In the genomic region with DNA sequence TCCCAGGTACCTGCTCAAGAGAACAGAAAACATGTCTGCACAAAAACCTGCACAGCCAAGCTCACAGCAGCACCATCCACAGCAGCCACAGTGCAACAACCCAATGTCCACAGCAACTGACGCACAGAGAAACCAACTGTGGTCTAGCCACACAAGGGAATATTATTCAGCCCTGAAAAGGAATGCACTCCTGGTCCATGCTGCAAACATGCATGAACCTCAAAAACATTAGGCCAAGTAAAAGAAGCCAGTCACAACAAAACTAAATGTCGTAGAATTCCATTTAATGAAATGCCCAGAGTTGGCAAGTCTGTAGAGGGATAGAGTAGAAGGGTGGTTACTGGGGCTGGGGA, we compare ENCODE assay signal across 22 cellular contexts.
DNase-seq lines count a peak whose midpoint lies in the region; ATAC-seq, FAIRE-seq and TF ChIP-seq lines count a peak whose summit lies in the region.
"Had no signal": no experiment of that assay in that cellular context is flagged by ENCODE, and none has a peak within 500 bp of the region (broad histone marks: within the 10 kb centered on the region; RNA-seq: fewer than 3 reads in every experiment).

No MANE protein-coding gene starts in this region.

- no peak for TF ChIP-seq RAD21 in liver (IDR thresholded peaks at IDR 0.05)
- no peak for TF ChIP-seq RAD21 in HepG2 (CRISPR knock-in tag; IDR thresholded peaks at IDR 0.05)

- in situ Hi-C loops in HepG2 (cut with HindIII; ENCODE audit: extremely low pct_ligation_motif_present, low pct_unique_long_range_greater_than_20kb) = no loop called here

- ATAC-seq in HepG2 = no peak
- ATAC-seq in HG02763 (IDR thresholded peaks at IDR 0.05; ENCODE audit: unreplicated experiment) = no peak
- ATAC-seq: GM12878 had no signal

- BruUV-seq in HepG2 (replicated peaks; lab: Mats Ljungman, UMichigan) = no TSS peak

- no peak for FAIRE-seq in HepG2 (lab: Jason Lieb, UNC)
- FAIRE-seq: GM12878 had no signal

- no peak overlapping the region for H2AFZ ChIP-seq in HepG2 (ENCODE audit: low read length)
- H2AFZ ChIP-seq: GM23338 had no signal

- H3K79me2 ChIP-seq in HepG2 (ENCODE audit: insufficient read depth, low read length) = no peaks in the 10 kb centered on the region

- H3K27ac ChIP-seq in liver (ENCODE audit: low read depth in 1 of 2, low read length in 2 of 2) = peak overlapping the region; percentile 69 to 88
- H3K27ac ChIP-seq in HepG2 (ENCODE audit: extremely low read length, insufficient read depth, low read length) = no peak overlapping the region
- peak overlapping the region; percentile 69 for H3K27ac ChIP-seq in RWPE1
- H3K27ac ChIP-seq: KMS-11 had no signal

- H3K27me3 ChIP-seq in liver (ENCODE audit: control insufficient read depth in 4 of 4, insufficient read depth in 4 of 4, low read length in 3 of 4) = no peaks in the 10 kb centered on the region
- peaks cover 0 to 9% of the 10 kb centered on the region in 2 experiments; a peak in 1 of 5 replicates for H3K27me3 ChIP-seq in HepG2 (ENCODE audit: control insufficient read depth in 1 of 2, insufficient read depth in 2 of 2, low read length in 2 of 2)
- H3K27me3 ChIP-seq: BE2C had no signal

- POLR2A ChIA-PET in HepG2 (lab: Yijun Ruan, JAX) = no interaction called here
- POLR2A ChIA-PET in RWPE1 (lab: Yijun Ruan, JAX; ENCODE audit: low non-redundant PET) = no interaction called here

- H3K9ac ChIP-seq in liver (ENCODE audit: low read depth in 1 of 2, low read length in 2 of 2) (peak overlapping the region in 1 of 2 donors; percentile 79), HepG2 (ENCODE audit: insufficient read depth, low read depth, low read length) (no peak overlapping the region)
- H3K9ac ChIP-seq: KMS-11 had no signal

- peaks cover 15 to 42% (median 29%) of the 10 kb centered on the region in 4 donors for H3K4me1 ChIP-seq in liver (ENCODE audit: control insufficient read depth in 4 of 4, insufficient read depth in 4 of 4, low read length in 3 of 4)
- peaks cover 19% of the 10 kb centered on the region for H3K4me1 ChIP-seq in HepG2 (ENCODE audit: insufficient read depth, low read length)
- H3K4me1 ChIP-seq: HAP-1 had no signal

- intact Hi-C loops in HepG2 (cut with micrococcal nuclease; ENCODE audit: unreplicated experiment) = no loop called here

- H4K20me1 ChIP-seq in HepG2 (ENCODE audit: insufficient read depth, low read length) = no peaks in the 10 kb centered on the region

- TF ChIP-seq CTCF in liver (IDR thresholded peaks at IDR 0.05; ENCODE audit: low read depth, low read length, missing input control) (no peak), HepG2 (CRISPR knock-in tag; IDR thresholded peaks at IDR 0.05) (no peak), RWPE1 (conservative IDR thresholded peaks at IDR 0.05; ENCODE audit: low read depth) (no peak)

- no peaks in the 10 kb centered on the region for H3K9me3 ChIP-seq in liver (ENCODE audit: control insufficient read depth in 4 of 4, low read length in 3 of 4)
- H3K9me3 ChIP-seq in HepG2 (ENCODE audit: low read length) = peaks cover under 1% of the 10 kb centered on the region; the same call in 1 of the 2 replicates
- H3K9me3 ChIP-seq: BE2C, HAP-1 had no signal

- TF ChIP-seq EP300 in HepG2 (IDR thresholded peaks at IDR 0.05; ENCODE audit: low read depth in 2 of 2, low read length in 2 of 2) = no peak
- no peak for TF ChIP-seq EP300 in HepG2 (CRISPR knock-in tag; IDR thresholded peaks at IDR 0.05; ENCODE audit: borderline replicate concordance)

- CTCF ChIA-PET in HepG2 (lab: Yijun Ruan, JAX; ENCODE audit: low intra/inter-chr PET ratio, low total read pairs) (no interaction called here), RWPE1 (lab: Yijun Ruan, JAX) (no interaction called here)

- H3K4me2 ChIP-seq in HepG2 (ENCODE audit: low read depth, low read length) = no peak overlapping the region
- H3K4me2 ChIP-seq: GM23338, KMS-11 had no signal

- no peak overlapping the region for H3K4me3 ChIP-seq in liver (ENCODE audit: low read depth in 1 of 3, low read length in 3 of 3)
- H3K4me3 ChIP-seq in HepG2 (replicated peaks in 1 of 3; ENCODE audit: insufficient read depth in 1 of 3, low read depth in 2 of 3, low read length in 3 of 3) = no peak overlapping the region
- H3K4me3 ChIP-seq: GM12878, GM23338, HAP-1 had no signal

- 94% methylated on average over 2 of the region's 2 CpGs for WGBS in liver
- WGBS in HepG2 (ENCODE audit: low lambda C conversion rate) = 77% methylated on average over 2 of the region's 2 CpGs

- H3K36me3 ChIP-seq in liver (ENCODE audit: control insufficient read depth in 4 of 4, insufficient read depth in 3 of 4, low read depth in 1 of 4, low read length in 3 of 4) = no peaks in the 10 kb centered on the region
- H3K36me3 ChIP-seq in HepG2 (replicated peaks in 1 of 2; ENCODE audit: control insufficient read depth in 1 of 2, insufficient read depth in 2 of 2, low read length in 2 of 2) = no peaks in the 10 kb centered on the region
- H3K36me3 ChIP-seq: BE2C, HAP-1 had no signal

- TF ChIP-seq POLR2A in HepG2 (IDR thresholded peaks at IDR 0.05; ENCODE audit: insufficient read depth in 1 of 2, low read depth in 2 of 2, low read length in 2 of 2) = no peak

- DNase-seq in HepG2 (ENCODE audit: low spot score) = no peak
- DNase-seq in RWPE1 (ENCODE audit: low spot score) = no peak
- peak; percentile 19 for DNase-seq in islet precursor cell
- no peak for DNase-seq in anterior cingulate cortex (lab: John Stamatoyannopoulos, UW)
- no peak for DNase-seq in iPS-NIHi11 (ENCODE audit: low spot score)
- DNase-seq: BE2C; CD8-positive, alpha-beta memory T cell; DMS79; EL; GDM1; MM.1S; NCI-H2029 treated with DMSO at 0.1 percent for 48 hours; NCI-H2227 treated with DMSO at 0.1 percent for 48 hours; NCI-H510A; RPMI8226; SHP77 treated with DMSO at 0.1 percent for 48 hours had no signal

TF ChIP-seq in liver, 16 proteins besides CTCF, POLR2A, EP300 and RAD21:
- TF ChIP-seq, protein P1, sequence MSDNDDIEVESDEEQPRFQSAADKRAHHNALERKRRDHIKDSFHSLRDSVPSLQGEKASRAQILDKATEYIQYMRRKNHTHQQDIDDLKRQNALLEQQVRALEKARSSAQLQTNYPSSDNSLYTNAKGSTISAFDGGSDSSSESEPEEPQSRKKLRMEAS (IDR thresholded peaks at IDR 0.05) = no peak
- TF ChIP-seq JUND (IDR thresholded peaks at IDR 0.05) (no peak), EGR1 (IDR thresholded peaks at IDR 0.05; ENCODE audit: low read depth in 2 of 2) (no peak), FOXA2 (IDR thresholded peaks at IDR 0.05) (no peak)
- TF ChIP-seq, protein P2, sequence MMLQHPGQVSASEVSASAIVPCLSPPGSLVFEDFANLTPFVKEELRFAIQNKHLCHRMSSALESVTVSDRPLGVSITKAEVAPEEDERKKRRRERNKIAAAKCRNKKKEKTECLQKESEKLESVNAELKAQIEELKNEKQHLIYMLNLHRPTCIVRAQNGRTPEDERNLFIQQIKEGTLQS (IDR thresholded peaks at IDR 0.05) = no peak

TF ChIP-seq in HepG2, 621 proteins besides CTCF, POLR2A, EP300 and RAD21:
- no peak for TF ChIP-seq FIP1L1 (IDR thresholded peaks at IDR 0.05; ENCODE audit: borderline replicate concordance, insufficient read depth, low read depth, low read length)
- no peak for TF ChIP-seq ZNF382 (CRISPR knock-in tag; IDR thresholded peaks at IDR 0.05; ENCODE audit: borderline replicate concordance)
- TF ChIP-seq ZSCAN22 (CRISPR knock-in tag; IDR thresholded peaks at IDR 0.05) = no peak
- TF ChIP-seq ETV5 (CRISPR knock-in tag; IDR thresholded peaks at IDR 0.05; ENCODE audit: borderline replicate concordance) = no peak
- TF ChIP-seq, protein P3, sequence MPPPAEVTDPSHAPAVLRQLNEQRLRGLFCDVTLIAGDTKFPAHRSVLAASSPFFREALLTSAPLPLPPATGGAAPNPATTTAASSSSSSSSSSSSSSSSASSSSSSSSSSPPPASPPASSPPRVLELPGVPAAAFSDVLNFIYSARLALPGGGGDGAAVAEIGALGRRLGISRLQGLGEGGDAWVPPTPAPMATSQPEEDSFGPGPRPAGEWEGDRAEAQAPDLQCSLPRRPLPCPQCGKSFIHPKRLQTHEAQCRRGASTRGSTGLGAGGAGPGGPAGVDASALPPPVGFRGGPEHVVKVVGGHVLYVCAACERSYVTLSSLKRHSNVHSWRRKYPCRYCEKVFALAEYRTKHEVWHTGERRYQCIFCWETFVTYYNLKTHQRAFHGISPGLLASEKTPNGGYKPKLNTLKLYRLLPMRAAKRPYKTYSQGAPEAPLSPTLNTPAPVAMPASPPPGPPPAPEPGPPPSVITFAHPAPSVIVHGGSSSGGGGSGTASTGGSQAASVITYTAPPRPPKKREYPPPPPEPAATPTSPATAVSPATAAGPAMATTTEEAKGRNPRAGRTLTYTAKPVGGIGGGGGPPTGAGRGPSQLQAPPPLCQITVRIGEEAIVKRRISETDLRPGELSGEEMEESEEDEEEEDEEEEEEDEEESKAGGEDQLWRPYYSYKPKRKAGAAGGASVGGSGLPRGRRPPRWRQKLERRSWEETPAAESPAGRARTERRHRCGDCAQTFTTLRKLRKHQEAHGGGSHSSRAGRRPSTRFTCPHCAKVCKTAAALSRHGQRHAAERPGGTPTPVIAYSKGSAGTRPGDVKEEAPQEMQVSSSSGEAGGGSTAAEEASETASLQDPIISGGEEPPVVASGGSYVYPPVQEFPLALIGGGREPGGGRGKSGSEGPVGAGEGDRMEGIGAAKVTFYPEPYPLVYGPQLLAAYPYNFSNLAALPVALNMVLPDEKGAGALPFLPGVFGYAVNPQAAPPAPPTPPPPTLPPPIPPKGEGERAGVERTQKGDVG (CRISPR knock-in tag; IDR thresholded peaks at IDR 0.05; ENCODE audit: borderline replicate concordance) = no peak
- TF ChIP-seq ZNF367 (CRISPR knock-in tag; IDR thresholded peaks at IDR 0.05; ENCODE audit: borderline replicate concordance) = no peak
- no peak for TF ChIP-seq NFIC (IDR thresholded peaks at IDR 0.05; ENCODE audit: low read length)
- no peak for TF ChIP-seq NFKB2 (CRISPR knock-in tag; IDR thresholded peaks at IDR 0.05; ENCODE audit: borderline replicate concordance)
- no peak for TF ChIP-seq RNF2 (conservative IDR thresholded peaks at IDR 0.05; ENCODE audit: low read depth)
- TF ChIP-seq ZNF354B (CRISPR knock-in tag; IDR thresholded peaks at IDR 0.05) = no peak
- no peak for TF ChIP-seq FOXA3 (CRISPR knock-in tag; IDR thresholded peaks at IDR 0.05)
- TF ChIP-seq ZNF234 (CRISPR knock-in tag; conservative IDR thresholded peaks at IDR 0.05) = no peak
- no peak for TF ChIP-seq RFXAP (CRISPR knock-in tag; IDR thresholded peaks at IDR 0.05; ENCODE audit: borderline replicate concordance)
